ENCODE assay signal across 8 cellular contexts in the genomic region with DNA sequence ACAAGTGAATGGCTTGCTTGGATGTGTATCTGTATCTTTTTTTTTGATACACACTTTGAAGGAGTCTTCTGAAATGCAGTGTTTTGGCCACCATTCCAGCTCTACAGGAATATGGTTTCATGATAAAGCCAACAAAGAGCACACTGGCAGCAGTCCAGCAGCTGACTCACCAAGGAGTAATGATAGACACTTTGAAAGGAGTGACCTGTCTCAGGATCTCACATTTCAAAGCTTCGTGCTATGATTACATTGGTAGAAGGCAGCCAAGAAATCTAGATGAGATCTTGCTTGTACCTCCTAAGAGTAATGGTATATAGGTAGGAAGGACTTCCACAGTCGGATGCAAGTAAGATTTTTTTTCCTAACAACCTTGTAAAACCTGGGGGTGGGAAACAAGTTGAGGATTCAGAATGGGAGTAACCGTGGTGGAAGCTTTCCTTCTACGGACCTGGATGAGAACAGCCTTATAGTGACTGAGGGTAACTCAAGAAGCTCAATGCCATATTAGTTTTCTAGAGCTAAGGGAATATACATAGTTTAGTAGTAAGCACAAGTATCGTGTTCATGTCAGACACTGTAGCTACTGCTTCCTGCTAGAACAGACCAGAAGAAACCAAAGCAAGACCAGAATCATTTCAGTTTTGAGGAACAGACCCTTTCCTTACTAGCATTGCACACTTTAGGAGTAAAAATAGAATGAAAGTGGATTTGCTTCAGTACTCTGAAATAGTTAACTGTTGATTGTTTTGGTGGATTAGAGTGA. TPM values are rescaled to one million over a fixed set of nuclear protein-coding genes. Genes with fewer than 3 reads are reported as not detected.
DNase-seq lines count a peak whose midpoint lies in the region; ATAC-seq and TF ChIP-seq lines count a peak whose summit lies in the region.

No MANE protein-coding gene starts in this region.

- H3K4me3 ChIP-seq in IMR-90 (ENCODE audit: insufficient read depth, low read depth, low read length), result no peak overlapping the region
- no peak overlapping the region for H3K4me3 ChIP-seq in naive thymus-derived CD4-positive, alpha-beta T cell (ENCODE audit: low read length)

- H2AK9ac ChIP-seq in IMR-90 (replicated peaks; ENCODE audit: low read depth, low read length, poor library complexity), result no peak overlapping the region

- H4K5ac ChIP-seq in IMR-90 (ENCODE audit: low read depth, low read length), result peak overlapping the region; percentile 4; the same call in 1 of the 2 replicates

- no TSS peak for BruUV-seq in IMR-90 (replicated peaks; lab: Mats Ljungman, UMichigan)

- H3K27ac ChIP-seq in IMR-90 (ENCODE audit: insufficient read depth, low read length), result peak overlapping the region; percentile 18; the same call in 1 of the 2 replicates
- no peak overlapping the region for H3K27ac ChIP-seq in naive thymus-derived CD4-positive, alpha-beta T cell (ENCODE audit: low read depth, low read length)

- DNase-seq in D341Med (ENCODE audit: low spot score) (peak; percentile 28), IMR-90 (peak; percentile 99), SHP77 treated with DMSO at 0.1 percent for 48 hours (lab: John Stamatoyannopoulos, UW) (peak; percentile 12), erythroblast (lab: John Stamatoyannopoulos, UW) (peak; percentile 94 to 95)
- DNase-seq in naive thymus-derived CD4-positive, alpha-beta T cell, result no peak

- peak overlapping the region; percentile 60 for H3K14ac ChIP-seq in IMR-90 (replicated peaks; ENCODE audit: low read depth, low read length)

- peak overlapping the region; percentile 71 for H2BK20ac ChIP-seq in IMR-90 (ENCODE audit: low read depth, low read length)

- H2BK120ac ChIP-seq in IMR-90 (ENCODE audit: low read depth, low read length), result peak overlapping the region; percentile 59

- no peak for TF ChIP-seq POLR2A in IMR-90 (IDR thresholded peaks at IDR 0.05; ENCODE audit: low read depth, low read length)
- TF ChIP-seq POLR2A in erythroblast (IDR thresholded peaks at IDR 0.05; ENCODE audit: low read length), result no peak

- H3K9me3 ChIP-seq in IMR-90 (ENCODE audit: control insufficient read depth, insufficient read depth, low read length), result no peaks in the 10 kb centered on the region
- no peaks in the 10 kb centered on the region for H3K9me3 ChIP-seq in naive thymus-derived CD4-positive, alpha-beta T cell (ENCODE audit: control insufficient read depth in 2 of 3, low read length in 3 of 3)

- H3K9me1 ChIP-seq in IMR-90 (ENCODE audit: insufficient read depth, low read length), result peaks cover 15% of the 10 kb centered on the region

- no peaks in the 10 kb centered on the region for H3K27me3 ChIP-seq in IMR-90 (ENCODE audit: control insufficient read depth, insufficient read depth, low read length)
- H3K27me3 ChIP-seq in naive thymus-derived CD4-positive, alpha-beta T cell (ENCODE audit: control insufficient read depth in 2 of 2, insufficient read depth in 2 of 2, low read length in 2 of 2), result no peaks in the 10 kb centered on the region

- no peak overlapping the region for H3K56ac ChIP-seq in IMR-90 (ENCODE audit: extremely low read depth, insufficient read depth, low read length)

- peaks cover 15 to 68% of the 10 kb centered on the region in 2 experiments for H3K79me1 ChIP-seq in IMR-90 (ENCODE audit: low read depth in 1 of 2, low read length in 2 of 2)

- peak overlapping the region; percentile 68; the same call in 1 of the 2 replicates for H3K4me2 ChIP-seq in IMR-90 (ENCODE audit: low read depth, low read length)

- intact Hi-C loops in IMR-90 (cut with micrococcal nuclease), result no loop called here
- intact Hi-C loops in naive thymus-derived CD4-positive, alpha-beta T cell (cut with micrococcal nuclease), result no loop called here

- H3K27ac Mint-ChIP-seq in naive thymus-derived CD4-positive, alpha-beta T cell, result peak overlapping the region in 4 of 9 donors; percentile 1 to 42 (median 26)

- peak overlapping the region; percentile 54; the same call in 1 of the 2 replicates for H3K23ac ChIP-seq in IMR-90 (ENCODE audit: low read depth, low read length)

- peaks cover 14% of the 10 kb centered on the region for H3K4me1 ChIP-seq in IMR-90 (ENCODE audit: control insufficient read depth, insufficient read depth, low read length)
- H3K4me1 ChIP-seq in naive thymus-derived CD4-positive, alpha-beta T cell (ENCODE audit: control insufficient read depth in 2 of 2, insufficient read depth in 2 of 2, low read length in 2 of 2), result no peaks in the 10 kb centered on the region

- H3K4me3 Mint-ChIP-seq in naive thymus-derived CD4-positive, alpha-beta T cell, result peak overlapping the region in 1 of 10 donors; percentile 21

- TF ChIP-seq RAD21 in IMR-90 (IDR thresholded peaks at IDR 0.05; ENCODE audit: low read length), result no peak

- H3K9ac ChIP-seq in IMR-90 (ENCODE audit: low read depth, low read length), result no peak overlapping the region

- peak overlapping the region; percentile 62; the same call in 1 of the 2 replicates for H3K4ac ChIP-seq in IMR-90 (ENCODE audit: low read depth, low read length)

- peak overlapping the region; percentile 16; the same call in 1 of the 2 replicates for H3K18ac ChIP-seq in IMR-90 (ENCODE audit: low read depth, low read length)

- no peaks in the 10 kb centered on the region for H3K9me3 Mint-ChIP-seq in naive thymus-derived CD4-positive, alpha-beta T cell

- no peaks in the 10 kb centered on the region for H3K27me3 Mint-ChIP-seq in naive thymus-derived CD4-positive, alpha-beta T cell

- dilution Hi-C loops in IMR-90 (cut with HindIII; ENCODE audit: low sequenced_read_pairs, unreplicated experiment), result no loop called here

- in situ Hi-C loops in IMR-90 (cut with MboI; ENCODE audit: low sequenced_read_pairs), result no loop called here

- ATAC-seq in IMR-90 (ENCODE audit: low read depth) (peak; percentile 75), GM18858 (IDR thresholded peaks at IDR 0.05; ENCODE audit: unreplicated experiment) (no peak), GM18870 (IDR thresholded peaks at IDR 0.05; ENCODE audit: unreplicated experiment) (no peak), GM21786 (IDR thresholded peaks at IDR 0.05; ENCODE audit: unreplicated experiment) (no peak)
- ATAC-seq in naive thymus-derived CD4-positive, alpha-beta T cell, result peak; percentile 53

- WGBS in IMR-90 (ENCODE audit: extremely low coverage in 2 of 2, insufficient read length in 1 of 2), 2 experiments, result no CpG with 5 or more reads among the region's 5 CpGs

- H3K4me1 Mint-ChIP-seq in naive thymus-derived CD4-positive, alpha-beta T cell, result peaks cover 6 to 76% (median 67%) of the 10 kb centered on the region in 7 donors

- peak overlapping the region; percentile 58; the same call in 1 of the 2 replicates for H2AK5ac ChIP-seq in IMR-90 (ENCODE audit: low read depth, low read length)

- peak overlapping the region; percentile 32; the same call in 2 of the 3 replicates for H2BK15ac ChIP-seq in IMR-90 (ENCODE audit: low read depth, low read length)

- POLR2A ChIA-PET in IMR-90 (lab: Charles Lee; ENCODE audit: unreplicated experiment), result no interaction called here
- POLR2A ChIA-PET in naive thymus-derived CD4-positive, alpha-beta T cell (lab: Charles Lee), result interaction anchor here (0.5 to 0.7 kb wide), 2 partner anchors 21 to 142 kb away, joined by 3 read pairs; no protein-coding TSS in a partner anchor

- no peaks in the 10 kb centered on the region for H3K36me3 ChIP-seq in IMR-90 (ENCODE audit: control insufficient read depth, insufficient read depth, low read length)
- no peaks in the 10 kb centered on the region for H3K36me3 ChIP-seq in naive thymus-derived CD4-positive, alpha-beta T cell (ENCODE audit: control insufficient read depth in 2 of 3, insufficient read depth in 3 of 3, low read length in 3 of 3)

- H2BK5ac ChIP-seq in IMR-90 (ENCODE audit: low read depth, low read length, poor library complexity, severe bottlenecking), result peak overlapping the region; percentile 85

- no peak overlapping the region for H2AFZ ChIP-seq in IMR-90 (replicated peaks; ENCODE audit: low read length, poor library complexity)

- peaks cover 35% of the 10 kb centered on the region for H4K20me1 ChIP-seq in IMR-90 (ENCODE audit: insufficient read depth, low read length)

- H4K91ac ChIP-seq in IMR-90 (ENCODE audit: insufficient read depth, low read depth, low read length), result peak overlapping the region; percentile 67; the same call in 1 of the 2 replicates

- TF ChIP-seq CTCF in IMR-90 (conservative IDR thresholded peaks at IDR 0.05; ENCODE audit: low read depth, low read length), result no peak

- H4K8ac ChIP-seq in IMR-90 (ENCODE audit: low read depth in 2 of 2, low read length in 2 of 2), result peak overlapping the region in 1 of 2 experiments; percentile 46; a peak in 1 of 4 replicates

- CTCF ChIA-PET in IMR-90 (lab: Yijun Ruan, JAX), result interaction anchor here (1.6 kb wide), 1 partner anchor 97 kb away, joined by 5 read pairs; no protein-coding TSS in a partner anchor
- CTCF ChIA-PET in naive thymus-derived CD4-positive, alpha-beta T cell (lab: Charles Lee), result no interaction called here

- peaks cover 0 to 18% (median 0%) of the 10 kb centered on the region in 5 donors for H3K36me3 Mint-ChIP-seq in naive thymus-derived CD4-positive, alpha-beta T cell

TF ChIP-seq in IMR-90, 13 proteins besides CTCF, POLR2A, EP300 and RAD21 (continues in another document):
- TF ChIP-seq RCOR1 (IDR thresholded peaks at IDR 0.05; ENCODE audit: insufficient replicate concordance, low read length) (peak; percentile 26), SMC3 (IDR thresholded peaks at IDR 0.05; ENCODE audit: low read depth, low read length) (peak; percentile 11; the same call in 1 of the 2 replicates), FOS (IDR thresholded peaks at IDR 0.05; ENCODE audit: low read depth, low read length) (peak; percentile 72; the same call in 1 of the 2 replicates), CEBPB (IDR thresholded peaks at IDR 0.05; ENCODE audit: low read depth, low read length) (0 out of 2 replicates have a peak, but pooled peaks have one; percentile 16), MXI1 (IDR thresholded peaks at IDR 0.05; ENCODE audit: borderline replicate concordance, low read depth, low read length) (no peak), MAFK (IDR thresholded peaks at IDR 0.05; ENCODE audit: low read depth, low read length) (no peak)
- TF ChIP-seq, protein P1, sequence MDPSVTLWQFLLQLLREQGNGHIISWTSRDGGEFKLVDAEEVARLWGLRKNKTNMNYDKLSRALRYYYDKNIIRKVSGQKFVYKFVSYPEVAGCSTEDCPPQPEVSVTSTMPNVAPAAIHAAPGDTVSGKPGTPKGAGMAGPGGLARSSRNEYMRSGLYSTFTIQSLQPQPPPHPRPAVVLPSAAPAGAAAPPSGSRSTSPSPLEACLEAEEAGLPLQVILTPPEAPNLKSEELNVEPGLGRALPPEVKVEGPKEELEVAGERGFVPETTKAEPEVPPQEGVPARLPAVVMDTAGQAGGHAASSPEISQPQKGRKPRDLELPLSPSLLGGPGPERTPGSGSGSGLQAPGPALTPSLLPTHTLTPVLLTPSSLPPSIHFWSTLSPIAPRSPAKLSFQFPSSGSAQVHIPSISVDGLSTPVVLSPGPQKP (IDR thresholded peaks at IDR 0.05; ENCODE audit: borderline replicate concordance, low read depth, low read length), result no peak

RNA-seq across cellular contexts. Expression of a gene that starts 25.0 kb away (rescaled TPM):
- total RNA-seq in IMR-90 (2012; rRNA removed), result 26.1 and 29.4 TPM in 2 replicates
- polyA plus RNA-seq in IMR-90 (2012; rRNA removed), result 21.3 and 22.3 TPM in 2 replicates
- 8.9 and 9.6 TPM in 2 replicates for polyA plus RNA-seq in IMR-90 (2012; cell fraction: cytosol; rRNA removed)
- polyA plus RNA-seq in IMR-90 (2012; cell fraction: nucleus; rRNA removed; ENCODE audit: low replicate concordance), result 79.3 and 99.6 TPM in 2 replicates
- 10 to 100 TPM; 33.2 to 88.7 (median 64.6) TPM for total RNA-seq in naive thymus-derived CD4-positive, alpha-beta T cell
- polyA plus RNA-seq in naive thymus-derived CD4-positive, alpha-beta T cell, result 10 to 100 TPM; 14.2 to 24.5 TPM

Comparison
In these comparisons a context has a peak if more than half of its experiments do, and no peak if none do; other contexts are left out.
1. DNase-seq: peak in D341Med (single experiment), IMR-90 (single experiment), SHP77 treated with DMSO at 0.1 percent for 48 hours (single experiment) and erythroblast (2 of 2); none in naive thymus-derived CD4-positive, alpha-beta T cell (0 of 9).
2. ATAC-seq: peak in IMR-90 (single experiment) and naive thymus-derived CD4-positive, alpha-beta T cell (single experiment); none in GM18858 (single experiment), GM18870 (single experiment) and GM21786 (single experiment).